In genomic region chr5:111337688-111338087, GRCh38 we compare ENCODE assay signal across 13 cellular contexts.
DNase-seq lines count a peak whose midpoint lies in the region; ATAC-seq and TF ChIP-seq lines count a peak whose summit lies in the region.
"Had no signal": no experiment of that assay in that cellular context is flagged by ENCODE, and none has a peak within 500 bp of the region (broad histone marks: within the 10 kb centered on the region; RNA-seq: fewer than 3 reads in every experiment).

No MANE protein-coding gene starts in this region.

- POLR2A ChIA-PET in CD4-positive, alpha-beta T cell (lab: Charles Lee) = no interaction called here

- intact Hi-C loops in CD4-positive, alpha-beta T cell (cut with DNase I, micrococcal nuclease) = loop anchor here in 1 of 2 experiments (10.0 kb wide), 1 partner anchor 53 kb away; no protein-coding TSS in a partner anchor

- CTCF ChIA-PET in CD4-positive, alpha-beta T cell (lab: Charles Lee) = no interaction called here

- peak overlapping the region; percentile 36 for H3K4me3 Mint-ChIP-seq in CD4-positive, alpha-beta T cell

- H3K4me1 ChIP-seq in RWPE2 (ENCODE audit: insufficient read depth, poor library complexity, severe bottlenecking) = no peaks in the 10 kb centered on the region
- H3K4me1 ChIP-seq: body of pancreas, sigmoid colon had no signal

- peaks cover 91% of the 10 kb centered on the region for H3K4me1 Mint-ChIP-seq in CD4-positive, alpha-beta T cell (ENCODE audit: low read depth)

- no peak for DNase-seq in CD4-positive, alpha-beta T cell
- DNase-seq in RWPE2 (ENCODE audit: low spot score) (no peak), anterior cingulate cortex (lab: John Stamatoyannopoulos, UW) (no peak), SHP77 (lab: John Stamatoyannopoulos, UW) (no peak)
- DNase-seq in stimulated activated CD4-positive, alpha-beta T cell treated with anti-CD3 and anti-CD28 coated beads, Interleukin-15, amount 100 ng/mL, for 24 hours = no peak
- DNase-seq: body of pancreas, NCI-H2081, SIG-M5, sigmoid colon had no signal

- H3K27ac Mint-ChIP-seq in CD4-positive, alpha-beta T cell = peak overlapping the region; percentile 80

- no peaks in the 10 kb centered on the region for H3K9me3 Mint-ChIP-seq in CD4-positive, alpha-beta T cell

- no peak overlapping the region for H3K27ac ChIP-seq in CD4-positive, alpha-beta T cell (ENCODE audit: low read depth, low read length)
- no peak overlapping the region for H3K27ac ChIP-seq in RWPE2 (ENCODE audit: poor library complexity, severe bottlenecking)
- H3K27ac ChIP-seq: body of pancreas, sigmoid colon had no signal

- H3K4me3 ChIP-seq in RWPE2 (ENCODE audit: severe bottlenecking) = no peak overlapping the region
- H3K4me3 ChIP-seq: body of pancreas, sigmoid colon had no signal

- H3K36me3 ChIP-seq in RWPE2 (ENCODE audit: low read depth) = no peaks in the 10 kb centered on the region
- H3K36me3 ChIP-seq: sigmoid colon had no signal

- H3K36me3 Mint-ChIP-seq in CD4-positive, alpha-beta T cell (ENCODE audit: low read depth) = peaks cover 1% of the 10 kb centered on the region

- no peaks in the 10 kb centered on the region for H3K27me3 ChIP-seq in CD4-positive, alpha-beta T cell (ENCODE audit: control insufficient read depth, insufficient read depth, low read length)
- no peaks in the 10 kb centered on the region for H3K27me3 ChIP-seq in RWPE2 (ENCODE audit: insufficient read depth, poor library complexity, severe bottlenecking)
- H3K27me3 ChIP-seq: body of pancreas, sigmoid colon had no signal

- no peaks in the 10 kb centered on the region for H3K9me3 ChIP-seq in CD4-positive, alpha-beta T cell (ENCODE audit: control insufficient read depth, low read length)
- no peaks in the 10 kb centered on the region for H3K9me3 ChIP-seq in RWPE2 (ENCODE audit: severe bottlenecking)
- H3K9me3 ChIP-seq: body of pancreas, sigmoid colon had no signal

- H3K27me3 Mint-ChIP-seq in CD4-positive, alpha-beta T cell = no peaks in the 10 kb centered on the region

- no peak for ATAC-seq in CD4-positive, alpha-beta T cell (ENCODE audit: poor library complexity)
- ATAC-seq in GM18517 (IDR thresholded peaks at IDR 0.05; ENCODE audit: unreplicated experiment) (peak; percentile 72), HG02798 (IDR thresholded peaks at IDR 0.05; ENCODE audit: poor library complexity, unreplicated experiment) (peak; percentile 60), RWPE2 (ENCODE audit: low read depth) (0 out of 3 replicates have a peak, but pooled peaks have one; percentile 31), GM21576 (IDR thresholded peaks at IDR 0.05; ENCODE audit: unreplicated experiment) (no peak)
- ATAC-seq: body of pancreas, HepG2 had no signal

- no peak for TF ChIP-seq CTCF in CD4-positive, alpha-beta T cell (IDR thresholded peaks at IDR 0.05)
- TF ChIP-seq CTCF in RWPE2 (IDR thresholded peaks at IDR 0.05; ENCODE audit: poor library complexity, severe bottlenecking) = no peak

Comparison
In these comparisons a context has a peak if more than half of its experiments do, and no peak if none do; other contexts are left out.
1. ATAC-seq: peak in GM18517 (single experiment), HG02798 (single experiment) and RWPE2 (single experiment); none in CD4-positive, alpha-beta T cell (single experiment) and GM21576 (single experiment).